ENCODE assay signal across 33 cellular contexts in genomic region chrX:150515801-150516200, GRCh38.
"Had no signal": no experiment of that assay in that cellular context is flagged by ENCODE, and none has a peak within 500 bp of the region (broad histone marks: within the 10 kb centered on the region; RNA-seq: fewer than 3 reads in every experiment).

No MANE protein-coding gene starts in this region.

- ATAC-seq: activated CD8-positive, alpha-beta memory T cell treated with anti-CD3 and anti-CD28 coated beads, Interleukin-2, amount 10 ng/mL, durations not matched to agents 7 days and 5 days; activated naive CD8-positive, alpha-beta T cell treated with anti-CD3 and anti-CD28 coated beads, Interleukin-2, amount 50 U/mL, for 24 hours; activated T-cell treated with anti-CD3 and anti-CD28 coated beads, Interleukin-2, amount 50 U/mL, for 72 hours had no signal

- H3K27ac ChIP-seq: KMS-11, PC-9, WERI-Rb-1 had no signal

- H3K36me3 ChIP-seq: WERI-Rb-1 had no signal

- H3K9ac ChIP-seq: KMS-11 had no signal

- H3K36me3 Mint-ChIP-seq: activated CD8-positive, alpha-beta memory T cell treated with anti-CD3 and anti-CD28 coated beads, Interleukin-2, amount 10 ng/mL, durations not matched to agents 7 days and 5 days; activated naive CD8-positive, alpha-beta T cell; brain had no signal

- H3K4me3 ChIP-seq: PC-9 had no signal

- H3K4me3 Mint-ChIP-seq: activated CD4-positive, alpha-beta memory T cell treated with anti-CD3 and anti-CD28 coated beads, Interleukin-2, amount 10 ng/mL, durations not matched to agents 7 days and 5 days; activated CD8-positive, alpha-beta memory T cell treated with anti-CD3 and anti-CD28 coated beads, Interleukin-2, amount 10 ng/mL, durations not matched to agents 7 days and 5 days; activated naive CD8-positive, alpha-beta T cell; activated naive CD8-positive, alpha-beta T cell treated with anti-CD3 and anti-CD28 coated beads, Interleukin-2, amount 50 U/mL, for 24 hours; activated T-cell treated with anti-CD3 and anti-CD28 coated beads, Interleukin-2, amount 50 U/mL, for 72 hours; brain had no signal

- H3K27ac Mint-ChIP-seq: activated CD4-positive, alpha-beta memory T cell treated with anti-CD3 and anti-CD28 coated beads, Interleukin-2, amount 10 ng/mL, durations not matched to agents 7 days and 5 days; activated CD8-positive, alpha-beta memory T cell treated with anti-CD3 and anti-CD28 coated beads, Interleukin-2, amount 10 ng/mL, durations not matched to agents 7 days and 5 days; activated naive CD8-positive, alpha-beta T cell; activated naive CD8-positive, alpha-beta T cell treated with anti-CD3 and anti-CD28 coated beads, Interleukin-2, amount 50 U/mL, for 24 hours; activated T-cell treated with anti-CD3 and anti-CD28 coated beads, Interleukin-2, amount 50 U/mL, for 72 hours; activated T-helper 2 cell treated with anti-CD3 and anti-CD28 coated beads, Interferon-gamma antibody, Interleukin-2, Interleukin-4, amounts not matched to agents 10 μg/mL and 5 μg/mL and 100 μg/mL, durations not matched to agents 14 hours and 24 hours and 36 hours; brain had no signal

- H3K4me1 Mint-ChIP-seq: activated CD4-positive, alpha-beta memory T cell treated with anti-CD3 and anti-CD28 coated beads, Interleukin-2, amount 10 ng/mL, durations not matched to agents 7 days and 5 days; activated naive CD8-positive, alpha-beta T cell treated with anti-CD3 and anti-CD28 coated beads, Interleukin-2, amount 50 U/mL, for 24 hours had no signal

- H3K9me3 Mint-ChIP-seq: activated CD4-positive, alpha-beta memory T cell treated with anti-CD3 and anti-CD28 coated beads, Interleukin-2, amount 10 ng/mL, durations not matched to agents 7 days and 5 days; activated naive CD8-positive, alpha-beta T cell treated with anti-CD3 and anti-CD28 coated beads, Interleukin-2, amount 50 U/mL, for 24 hours; activated T-cell treated with anti-CD3 and anti-CD28 coated beads, Interleukin-2, amount 50 U/mL, for 72 hours; activated T-helper 2 cell treated with anti-CD3 and anti-CD28 coated beads, Interferon-gamma antibody, Interleukin-2, Interleukin-4, amounts not matched to agents 10 μg/mL and 5 μg/mL and 100 μg/mL, durations not matched to agents 14 hours and 24 hours and 36 hours had no signal

- H2AFZ ChIP-seq: PC-9 had no signal

- H3K4me2 ChIP-seq: KMS-11, PC-9 had no signal

- H3K27me3 Mint-ChIP-seq: activated CD4-positive, alpha-beta memory T cell treated with anti-CD3 and anti-CD28 coated beads, Interleukin-2, amount 10 ng/mL, durations not matched to agents 7 days and 5 days; activated CD8-positive, alpha-beta memory T cell treated with anti-CD3 and anti-CD28 coated beads, Interleukin-2, amount 10 ng/mL, durations not matched to agents 7 days and 5 days; activated naive CD8-positive, alpha-beta T cell; activated naive CD8-positive, alpha-beta T cell treated with anti-CD3 and anti-CD28 coated beads, Interleukin-2, amount 50 U/mL, for 24 hours; brain had no signal

- DNase-seq: activated CD4-positive, alpha-beta memory T cell treated with anti-CD3 and anti-CD28 coated beads, Interleukin-2, amount 10 ng/mL, durations not matched to agents 7 days and 5 days; activated CD4-positive, alpha-beta T cell treated with anti-CD3 and anti-CD28 coated beads for 1 hour; activated CD4-positive, alpha-beta T cell treated with anti-CD3 and anti-CD28 coated beads for 48 hours; activated CD4-positive, CD25-positive, alpha-beta regulatory T cell; activated CD8-positive, alpha-beta memory T cell treated with anti-CD3 and anti-CD28 coated beads for 24 hours; activated CD8-positive, alpha-beta memory T cell treated with anti-CD3 and anti-CD28 coated beads, Interleukin-2, amount 10 ng/mL, durations not matched to agents 7 days and 5 days; activated CD8-positive, alpha-beta memory T cell treated with anti-CD3 and anti-CD28 coated beads, Interleukin-2, amount 50 U/mL, for 48 hours; activated gamma-delta T cell; activated naive CD4-positive, alpha-beta T cell treated with Interleukin-2 at 50 U/mL for 16 hours; activated naive CD8-positive, alpha-beta T cell treated with anti-CD3 and anti-CD28 coated beads, Interleukin-2, amount 50 U/mL, for 24 hours; activated T-cell treated with anti-CD3 and anti-CD28 coated beads, Interleukin-2, amount 50 U/mL, for 72 hours; anterior cingulate cortex; central memory CD4-positive, alpha-beta T cell; NCI-H1105; NCI-H1417 treated with DMSO at 0.1 percent for 48 hours; NCI-H187 treated with DMSO at 0.1 percent for 48 hours; NCI-H2081 treated with DMSO at 0.1 percent for 48 hours; NCI-H226; NCI-H446 treated with DMSO at 0.1 percent for 48 hours; NCI-H524; NCI-H69; NCI-H82; PC-9; Right ventricle myocardium superior; SW 1271; T-helper 1 cell; T-helper 2 cell; T-helper 9 cell; WERI-Rb-1 had no signal
